ENCODE assay signal across 18 cellular contexts in genomic region chr17:70492368-70492767, GRCh38.
DNase-seq lines count a peak whose midpoint lies in the region; ATAC-seq and TF ChIP-seq lines count a peak whose summit lies in the region.
"Had no signal": no experiment of that assay in that cellular context is flagged by ENCODE, and none has a peak within 500 bp of the region (broad histone marks: within the 10 kb centered on the region; RNA-seq: fewer than 3 reads in every experiment).

No MANE protein-coding gene starts in this region.

- TF ChIP-seq CTCF in dorsolateral prefrontal cortex (IDR thresholded peaks at IDR 0.05 in 54 of 56, conservative IDR thresholded peaks at IDR 0.05 in 2 of 56; ENCODE audit: low read depth in 1 of 56, partially characterized antibody in 56 of 56) (no peak), BE2C (IDR thresholded peaks at IDR 0.05; ENCODE audit: low read depth, low read length) (no peak), upper lobe of right lung (IDR thresholded peaks at IDR 0.05) (no peak)

- H3K27me3 ChIP-seq in dorsolateral prefrontal cortex (no peaks in the 10 kb centered on the region), BE2C (no peaks in the 10 kb centered on the region), upper lobe of right lung (no peaks in the 10 kb centered on the region)

- H3K36me3 ChIP-seq in BE2C: no peaks in the 10 kb centered on the region
- no peaks in the 10 kb centered on the region for H3K36me3 ChIP-seq in upper lobe of right lung

- ATAC-seq in upper lobe of right lung: no peak

- DNase-seq in Ammon's horn (ENCODE audit: low spot score) (peak; percentile 29), dorsolateral prefrontal cortex (no peak), inferior parietal cortex (ENCODE audit: extremely low spot score) (peak; percentile 53), pons (ENCODE audit: low spot score) (peak; percentile 65), NCI-H187 (lab: John Stamatoyannopoulos, UW) (no peak), BE2C (no peak), upper lobe of right lung (no peak), T-helper 1 cell (no peak)
- DNase-seq: C1 segment of cervical spinal cord; Calu3; CD4-positive, alpha-beta memory T cell; COR-L47; DMS53; DMS79 treated with DMSO at 0.1 percent for 48 hours; GM23248; H7; HCEC 1CT had no signal

- H3K4me1 ChIP-seq in BE2C: no peaks in the 10 kb centered on the region; the same call in 1 of the 2 replicates
- H3K4me1 ChIP-seq in upper lobe of right lung: no peaks in the 10 kb centered on the region

- H3K27ac ChIP-seq in dorsolateral prefrontal cortex (peak overlapping the region in 44 of 59 donors; percentile 3 to 95 (median 56)), upper lobe of right lung (no peak overlapping the region)
- H3K27ac ChIP-seq: 22Rv1, GM23248 had no signal

- intact Hi-C loops in dorsolateral prefrontal cortex (cut with DNase I) (loop anchor here (10.0 kb wide), 2 partner anchors 62 to 318 kb away; no protein-coding TSS in a partner anchor), upper lobe of right lung (cut with DNase I) (no loop called here)

- H3K9me3 ChIP-seq in BE2C (no peaks in the 10 kb centered on the region), upper lobe of right lung (no peaks in the 10 kb centered on the region)

- H3K4me3 ChIP-seq in dorsolateral prefrontal cortex: peak overlapping the region in 2 of 59 donors; percentile 3 to 32
- no peak overlapping the region for H3K4me3 ChIP-seq in BE2C (ENCODE audit: low read depth, low read length)
- no peak overlapping the region for H3K4me3 ChIP-seq in upper lobe of right lung
- H3K4me3 ChIP-seq: GM23248 had no signal

Comparison
In these comparisons a context has a peak if more than half of its experiments do, and no peak if none do; other contexts are left out.
1. DNase-seq: peak in Ammon's horn (single experiment), inferior parietal cortex (single experiment) and pons (single experiment); none in dorsolateral prefrontal cortex (0 of 10), NCI-H187 (0 of 2), BE2C (single experiment), upper lobe of right lung (single experiment) and T-helper 1 cell (0 of 5).